In the genomic region with DNA sequence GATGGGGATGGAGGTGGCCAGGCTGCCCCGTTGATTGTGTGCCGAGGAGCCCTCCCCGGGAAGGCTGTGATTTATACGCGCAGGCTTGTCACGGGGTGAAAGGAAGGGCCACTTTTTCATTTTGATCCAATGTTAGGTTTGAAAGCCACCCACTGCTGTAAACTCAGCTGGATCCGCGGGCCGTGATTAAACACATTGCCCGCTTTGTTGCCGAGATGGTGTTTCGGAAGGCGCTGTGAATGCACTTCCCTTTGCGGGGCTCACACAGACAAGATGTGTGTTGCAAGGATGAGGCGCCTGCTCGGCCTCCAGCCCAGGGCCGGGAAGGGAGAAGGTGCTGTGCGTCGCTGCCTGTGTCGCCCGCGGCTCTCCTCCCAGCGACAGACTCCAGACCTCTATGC, we compare ENCODE assay signal across 9 cellular contexts.
DNase-seq lines count a peak whose midpoint lies in the region; TF ChIP-seq lines count a peak whose summit lies in the region.
"Had no signal": no experiment of that assay in that cellular context is flagged by ENCODE, and none has a peak within 500 bp of the region (broad histone marks: within the 10 kb centered on the region; RNA-seq: fewer than 3 reads in every experiment).

No MANE protein-coding gene starts in this region.

- H3K27me3 ChIP-seq in HUES64 (ENCODE audit: insufficient read depth, low read length) (peaks cover 37% of the 10 kb centered on the region), layer of hippocampus (ENCODE audit: control insufficient read depth, insufficient read depth, low read length) (no peaks in the 10 kb centered on the region), transverse colon (peaks cover 17% of the 10 kb centered on the region), BE2C (no peaks in the 10 kb centered on the region)

- H3K27ac ChIP-seq in HUES64 (ENCODE audit: low read depth, low read length): no peak overlapping the region
- no peak overlapping the region for H3K27ac ChIP-seq in coronary artery
- peak overlapping the region; percentile 10 for H3K27ac ChIP-seq in layer of hippocampus (ENCODE audit: low read depth, low read length)
- no peak overlapping the region for H3K27ac ChIP-seq in transverse colon
- H3K27ac ChIP-seq: VCaP had no signal

- TF ChIP-seq EP300 in transverse colon (IDR thresholded peaks at IDR 0.05; ENCODE audit: low read depth): no peak

- TF ChIP-seq CTCF in coronary artery (IDR thresholded peaks at IDR 0.05) (no peak), transverse colon (IDR thresholded peaks at IDR 0.05) (no peak), BE2C (IDR thresholded peaks at IDR 0.05; ENCODE audit: low read depth, low read length) (no peak)

- H3K36me3 ChIP-seq in HUES64 (ENCODE audit: insufficient read depth, low read length) (no peaks in the 10 kb centered on the region), transverse colon (no peaks in the 10 kb centered on the region), BE2C (no peaks in the 10 kb centered on the region)

- peak overlapping the region; percentile 56 for H3K9ac ChIP-seq in HUES64 (ENCODE audit: low read depth, low read length)

- H3K4me1 ChIP-seq in HUES64 (ENCODE audit: insufficient read depth, low read length) (peaks cover 24% of the 10 kb centered on the region), transverse colon (no peaks in the 10 kb centered on the region), BE2C (no peaks in the 10 kb centered on the region)

- H3K4me3 ChIP-seq in HUES64 (ENCODE audit: low read length): peak overlapping the region; percentile 52
- peak overlapping the region; percentile 67 for H3K4me3 ChIP-seq in coronary artery
- peak overlapping the region in 1 of 4 donors; percentile 32 for H3K4me3 ChIP-seq in transverse colon
- no peak overlapping the region for H3K4me3 ChIP-seq in BE2C (ENCODE audit: low read depth, low read length)

- DNase-seq in coronary artery (ENCODE audit: low spot score): peak; percentile 65
- peak; percentile 79 for DNase-seq in retina
- no peak for DNase-seq in DMS53 (lab: John Stamatoyannopoulos, UW)
- no peak for DNase-seq in NCI-H2196 treated with DMSO at 0.1 percent for 48 hours (lab: John Stamatoyannopoulos, UW; ENCODE audit: unreplicated experiment)
- DNase-seq in transverse colon: no peak
- DNase-seq in BE2C: no peak

- in situ Hi-C loops in transverse colon (cut with MboI; ENCODE audit: low pct_ligation_motif_present in 1 of 4, low pct_unique_long_range_greater_than_20kb in 1 of 4, low sequenced_read_pairs in 3 of 4): no loop called here

- no peak for TF ChIP-seq POLR2A in transverse colon (IDR thresholded peaks at IDR 0.05)

- H3K9me3 ChIP-seq in HUES64 (ENCODE audit: insufficient read depth, low read depth, low read length) (no peaks in the 10 kb centered on the region), transverse colon (no peaks in the 10 kb centered on the region), BE2C (no peaks in the 10 kb centered on the region; the same call in 1 of the 2 replicates)

- intact Hi-C loops in transverse colon (cut with DNase I; ENCODE audit: low total_unique reads): no loop called here

- 9% methylated on average over 23 of the region's 23 CpGs for WGBS in HUES64
- 11% methylated on average over 23 of the region's 23 CpGs; no CpG with 5 or more reads in 1 of the 2 donors for WGBS in transverse colon (ENCODE audit: low coverage in 1 of 2), 2 donors

Comparison
In these comparisons a context has a peak if more than half of its experiments do, and no peak if none do; other contexts are left out.
1. DNase-seq: peak in coronary artery (single experiment) and retina (single experiment); none in DMS53 (single experiment), NCI-H2196 treated with DMSO at 0.1 percent for 48 hours (single experiment), transverse colon (single experiment) and BE2C (single experiment).